In the genomic region with DNA sequence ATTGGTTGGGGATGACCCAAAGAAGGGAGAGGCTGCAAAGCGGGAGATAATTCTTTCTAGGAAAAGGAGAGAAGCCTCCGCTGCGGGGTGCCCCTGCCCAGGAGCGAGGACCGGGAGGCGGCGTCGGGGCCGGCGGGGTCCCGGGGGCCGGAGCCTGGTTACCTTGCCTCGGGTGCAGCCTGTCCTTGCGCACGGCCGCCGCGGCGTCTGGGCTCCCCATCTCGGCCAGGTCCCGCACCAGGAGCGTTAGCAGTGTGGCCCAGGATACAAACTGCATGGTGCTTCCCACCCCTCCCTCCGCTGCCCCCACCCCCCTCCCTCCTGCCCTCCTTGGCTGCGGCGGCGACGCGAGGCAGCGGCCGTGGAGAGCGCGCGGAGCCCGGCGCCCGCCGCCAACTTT, we compare ENCODE assay signal across 9 cellular contexts. TPM values are rescaled to one million over a fixed set of nuclear protein-coding genes. Genes with fewer than 3 reads are reported as not detected.
DNase-seq lines count a peak whose midpoint lies in the region; ATAC-seq, FAIRE-seq and TF ChIP-seq lines count a peak whose summit lies in the region.
"Had no signal": no experiment of that assay in that cellular context is flagged by ENCODE, and none has a peak within 500 bp of the region (broad histone marks: within the 10 kb centered on the region; RNA-seq: fewer than 3 reads in every experiment).

No MANE protein-coding gene starts in this region.

- H3K36me3 ChIP-seq in H7 (replicated peaks; ENCODE audit: control insufficient read depth, insufficient read depth, low read length) (no peaks in the 10 kb centered on the region), kidney epithelial cell (ENCODE audit: control insufficient read depth, insufficient read depth, low read length) (no peaks in the 10 kb centered on the region), skeletal muscle satellite cell (ENCODE audit: insufficient read depth, low read length) (no peaks in the 10 kb centered on the region)

- peak; percentile 81 for DNase-seq in H7
- peak in 1 of 61 donors; percentile 3 for DNase-seq in caudate nucleus (lab: John Stamatoyannopoulos, UW)
- no peak for DNase-seq in kidney epithelial cell (ENCODE audit: low read depth)
- DNase-seq in activated CD8-positive, alpha-beta memory T cell treated with anti-CD3 and anti-CD28 coated beads, Interleukin-2, amount 10 ng/mL, durations not matched to agents 7 days and 5 days = no peak
- DNase-seq in GM19239 (ENCODE audit: insufficient read length, low spot score) = no peak
- DNase-seq in HUDEP-2 (lab: John Stamatoyannopoulos, UW; ENCODE audit: unreplicated experiment in 76 of 76) = no peak
- DNase-seq in activated gamma-delta T cell treated with Interleukin-2 at 50 U/mL for 16 hours = no peak
- DNase-seq: stimulated activated CD4-positive, alpha-beta T cell treated with anti-CD3 and anti-CD28 coated beads, Interleukin-4, amount 100 ng/mL, for 4 hours had no signal

- no peak for TF ChIP-seq CTCF in kidney epithelial cell (IDR thresholded peaks at IDR 0.05; ENCODE audit: insufficient read depth, low read length, poor library complexity, severe bottlenecking)

- H3K4me2 ChIP-seq in skeletal muscle satellite cell (ENCODE audit: low read length) = peak overlapping the region; percentile 95

- peaks cover 5% of the 10 kb centered on the region for H3K4me1 ChIP-seq in skeletal muscle satellite cell (ENCODE audit: control insufficient read depth, insufficient read depth, low read length)

- H3K27ac ChIP-seq in caudate nucleus (ENCODE audit: low read depth, low read length) = peak overlapping the region; percentile 87

- ATAC-seq in activated CD8-positive, alpha-beta memory T cell treated with anti-CD3 and anti-CD28 coated beads, Interleukin-2, amount 10 ng/mL, durations not matched to agents 7 days and 5 days = no peak

- H3K9ac ChIP-seq in skeletal muscle satellite cell (ENCODE audit: low read depth, low read length) = no peak overlapping the region

- no peaks in the 10 kb centered on the region for H3K9me3 ChIP-seq in skeletal muscle satellite cell (replicated peaks; ENCODE audit: low read length)

- peaks cover 3% of the 10 kb centered on the region for H3K4me1 Mint-ChIP-seq in activated CD8-positive, alpha-beta memory T cell treated with anti-CD3 and anti-CD28 coated beads, Interleukin-2, amount 10 ng/mL, durations not matched to agents 7 days and 5 days

- CTCF ChIA-PET in activated CD8-positive, alpha-beta memory T cell treated with anti-CD3 and anti-CD28 coated beads, Interleukin-2, amount 10 ng/mL, durations not matched to agents 7 days and 5 days (lab: Charles Lee) = no interaction called here

- peaks cover 72% of the 10 kb centered on the region for H3K27me3 ChIP-seq in H7 (ENCODE audit: control insufficient read depth, insufficient read depth, low read length)
- H3K27me3 ChIP-seq in kidney epithelial cell (ENCODE audit: control insufficient read depth, insufficient read depth, low read length) = no peaks in the 10 kb centered on the region
- peaks cover 14% of the 10 kb centered on the region for H3K27me3 ChIP-seq in skeletal muscle satellite cell (ENCODE audit: control insufficient read depth, insufficient read depth, low read length)

- H3K27ac Mint-ChIP-seq in activated CD8-positive, alpha-beta memory T cell treated with anti-CD3 and anti-CD28 coated beads, Interleukin-2, amount 10 ng/mL, durations not matched to agents 7 days and 5 days = no peak overlapping the region

- no peak for FAIRE-seq in GM19239 (lab: Jason Lieb, UNC)

- peaks cover 2% of the 10 kb centered on the region for H3K36me3 Mint-ChIP-seq in activated CD8-positive, alpha-beta memory T cell treated with anti-CD3 and anti-CD28 coated beads, Interleukin-2, amount 10 ng/mL, durations not matched to agents 7 days and 5 days

- H3K9me3 Mint-ChIP-seq in activated CD8-positive, alpha-beta memory T cell treated with anti-CD3 and anti-CD28 coated beads, Interleukin-2, amount 10 ng/mL, durations not matched to agents 7 days and 5 days (ENCODE audit: low read depth) = no peaks in the 10 kb centered on the region

- H3K4me3 Mint-ChIP-seq in activated CD8-positive, alpha-beta memory T cell treated with anti-CD3 and anti-CD28 coated beads, Interleukin-2, amount 10 ng/mL, durations not matched to agents 7 days and 5 days = no peak overlapping the region

- H3K27me3 Mint-ChIP-seq in activated CD8-positive, alpha-beta memory T cell treated with anti-CD3 and anti-CD28 coated beads, Interleukin-2, amount 10 ng/mL, durations not matched to agents 7 days and 5 days = peaks cover 55% of the 10 kb centered on the region

- H3K4me3 ChIP-seq in H7 (ENCODE audit: insufficient read depth, low read depth, low read length) (peak overlapping the region; percentile 78), kidney epithelial cell (ENCODE audit: low read depth, low read length) (peak overlapping the region; percentile 81), skeletal muscle satellite cell (ENCODE audit: low read length) (peak overlapping the region; percentile 69)

RNA-seq across cellular contexts. Expression of gene ADAMTS9, which starts 0.4 kb away (rescaled TPM):
- total RNA-seq in H7 (2014; rRNA removed; shearing (Covaris generic)) = 4.9 and 5.6 TPM in 2 replicates
- 211 and 217 TPM in 2 replicates for total RNA-seq in kidney epithelial cell
- total RNA-seq in skeletal muscle satellite cell (2012; rRNA removed) = 1.3 and 2.2 TPM in 2 replicates
- not detected for total RNA-seq in activated CD8-positive, alpha-beta memory T cell treated with anti-CD3 and anti-CD28 coated beads, Interleukin-2, amount 10 ng/mL, durations not matched to agents 7 days and 5 days

Comparison
In these comparisons a context has a peak if more than half of its experiments do, and no peak if none do; other contexts are left out.
1. RNA of gene ADAMTS9, which starts 0.4 kb away (total RNA-seq): 211 to 217 TPM in kidney epithelial cell; 4.9 to 5.6 TPM in H7 and not detected in activated CD8-positive, alpha-beta memory T cell treated with anti-CD3 and anti-CD28 coated beads, Interleukin-2, amount 10 ng/mL, durations not matched to agents 7 days and 5 days; every median in the first group is over 10 times any median in the second.
2. Peak in every context shown above with its lines, with median percentiles within 50 percentile points of each other: H3K4me3 ChIP-seq.